1 cellular context compared by ENCODE assay signal in the genomic region with DNA sequence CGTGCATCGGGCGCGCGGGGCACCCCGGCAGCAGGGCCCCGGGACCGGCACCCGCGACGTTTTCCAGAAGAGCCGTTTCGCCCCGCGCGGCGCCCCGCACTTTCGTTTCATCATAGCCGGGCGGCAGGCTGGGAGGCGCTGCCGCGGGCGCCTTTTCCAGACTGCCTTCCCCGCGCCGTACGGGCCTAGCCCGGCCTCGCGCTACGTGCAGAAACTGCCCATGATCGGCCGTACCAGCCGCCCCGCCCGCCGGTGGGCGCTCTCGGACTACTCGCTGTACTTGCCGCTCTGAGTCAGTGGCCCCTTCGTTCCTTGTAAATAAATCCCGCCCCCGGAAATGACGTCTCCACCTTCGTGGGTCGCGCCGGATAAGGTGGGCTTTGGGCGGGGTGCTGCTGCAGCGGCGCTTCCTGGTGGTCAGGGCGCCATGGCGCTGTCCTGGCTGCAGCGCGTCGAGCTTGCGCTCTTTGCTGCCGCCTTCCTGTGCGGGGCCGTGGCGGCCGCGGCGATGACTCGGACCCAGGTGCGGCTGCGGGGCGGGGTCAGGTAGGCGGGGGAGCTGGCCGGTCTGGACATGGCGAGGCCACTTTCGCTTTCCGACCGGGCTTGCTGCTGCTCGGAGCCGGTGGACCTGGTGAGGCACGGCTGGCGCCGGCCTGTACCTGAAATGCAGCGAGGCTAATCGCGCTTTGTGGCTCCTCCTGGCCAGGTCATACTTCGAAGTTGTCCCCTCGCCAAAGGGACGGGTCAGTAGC.
TF ChIP-seq lines count a peak whose summit lies in the region.

A gene with protein sequence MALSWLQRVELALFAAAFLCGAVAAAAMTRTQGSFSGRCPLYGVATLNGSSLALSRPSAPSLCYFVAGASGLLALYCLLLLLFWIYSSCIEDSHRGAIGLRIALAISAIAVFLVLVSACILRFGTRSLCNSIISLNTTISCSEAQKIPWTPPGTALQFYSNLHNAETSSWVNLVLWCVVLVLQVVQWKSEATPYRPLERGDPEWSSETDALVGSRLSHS (plus strand): TSS at position 398 of the 755 bp plus-strand sequence. CDS start 30 bp downstream, at position 428.

TF ChIP-seq in HepG2, 621 proteins besides CTCF, POLR2A, EP300 and RAD21 (continued from another document):
- TF ChIP-seq, protein P1, sequence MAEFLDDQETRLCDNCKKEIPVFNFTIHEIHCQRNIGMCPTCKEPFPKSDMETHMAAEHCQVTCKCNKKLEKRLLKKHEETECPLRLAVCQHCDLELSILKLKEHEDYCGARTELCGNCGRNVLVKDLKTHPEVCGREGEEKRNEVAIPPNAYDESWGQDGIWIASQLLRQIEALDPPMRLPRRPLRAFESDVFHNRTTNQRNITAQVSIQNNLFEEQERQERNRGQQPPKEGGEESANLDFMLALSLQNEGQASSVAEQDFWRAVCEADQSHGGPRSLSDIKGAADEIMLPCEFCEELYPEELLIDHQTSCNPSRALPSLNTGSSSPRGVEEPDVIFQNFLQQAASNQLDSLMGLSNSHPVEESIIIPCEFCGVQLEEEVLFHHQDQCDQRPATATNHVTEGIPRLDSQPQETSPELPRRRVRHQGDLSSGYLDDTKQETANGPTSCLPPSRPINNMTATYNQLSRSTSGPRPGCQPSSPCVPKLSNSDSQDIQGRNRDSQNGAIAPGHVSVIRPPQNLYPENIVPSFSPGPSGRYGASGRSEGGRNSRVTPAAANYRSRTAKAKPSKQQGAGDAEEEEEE (CRISPR knock-in tag; IDR thresholded peaks at IDR 0.05; ENCODE audit: borderline replicate concordance): no peak
- TF ChIP-seq SIX4 (CRISPR knock-in tag; IDR thresholded peaks at IDR 0.05) (0 out of 2 replicates have a peak, but pooled peaks have one; percentile 7), MYNN (CRISPR knock-in tag; IDR thresholded peaks at IDR 0.05; ENCODE audit: low read depth) (peak; percentile 88; the same call in 1 of the 2 replicates)
